ENCODE assay signal across 15 cellular contexts in the genomic region with DNA sequence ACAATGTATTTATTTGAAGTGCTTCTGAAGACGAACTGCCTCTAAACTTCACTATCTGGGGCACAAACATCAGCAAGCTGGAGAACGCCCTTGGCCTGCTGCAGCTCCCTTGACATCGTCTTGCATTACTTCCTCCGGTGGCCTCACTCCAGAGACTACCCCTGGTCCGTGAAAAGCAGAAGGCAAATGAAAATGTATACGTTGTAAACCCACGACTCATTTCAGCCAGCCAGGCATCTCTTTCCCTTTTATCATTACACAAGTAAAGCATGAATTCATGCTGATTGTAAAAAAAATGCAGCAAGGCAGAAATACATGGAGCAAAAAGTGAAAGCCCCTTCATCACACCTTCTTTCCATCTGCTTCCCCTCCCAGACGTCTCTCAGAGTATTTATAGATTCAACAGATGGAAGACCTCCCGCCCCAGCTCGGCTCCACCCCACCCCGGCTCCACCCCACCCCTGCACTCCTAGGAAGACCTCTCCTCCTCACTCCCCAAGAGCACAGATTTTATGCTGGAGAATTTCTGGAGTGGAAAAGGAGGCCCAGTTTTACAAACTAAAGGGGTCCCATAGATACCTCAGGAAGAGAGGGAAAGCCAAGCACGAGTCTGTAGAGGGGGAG. TPM values are rescaled to one million over a fixed set of nuclear protein-coding genes. Genes with fewer than 3 reads are reported as not detected.
A peak's percentile ranks its signal among the peaks of the same experiment; 100 is the strongest.
DNase-seq lines count a peak whose midpoint lies in the region; ATAC-seq, FAIRE-seq and TF ChIP-seq lines count a peak whose summit lies in the region.
"Had no signal": no experiment of that assay in that cellular context is flagged by ENCODE, and none has a peak within 500 bp of the region (broad histone marks: within the 10 kb centered on the region; RNA-seq: fewer than 3 reads in every experiment).

No MANE protein-coding gene starts in this region.

- no peak overlapping the region for H3K4me3 ChIP-seq in astrocyte (ENCODE audit: insufficient read depth, low read depth, low read length)
- H3K4me3 ChIP-seq: esophagus squamous epithelium had no signal

- peak overlapping the region; percentile 19 for H3K4me2 ChIP-seq in astrocyte (ENCODE audit: low read length)

- TF ChIP-seq CTCF in astrocyte (IDR thresholded peaks at IDR 0.05; ENCODE audit: insufficient read depth, low read depth, low read length) = no peak
- no peak for TF ChIP-seq CTCF in nephron progenitor cell (IDR thresholded peaks at IDR 0.05)

- H3K4me3 Mint-ChIP-seq in astrocyte (ENCODE audit: unreplicated experiment) (no peak overlapping the region), nephron progenitor cell (no peak overlapping the region)
- H3K4me3 Mint-ChIP-seq: activated T-cell treated with anti-CD3 and anti-CD28 coated beads, Interleukin-2, amount 50 U/mL, for 72 hours had no signal

- in situ Hi-C loops in ACHN (cut with HindIII; ENCODE audit: low pct_ligation_motif_present, low pct_unique_long_range_greater_than_20kb, low sequenced_read_pairs) = no loop called here

- H3K36me3 Mint-ChIP-seq in astrocyte (ENCODE audit: low read depth, unreplicated experiment) (no peaks in the 10 kb centered on the region), nephron progenitor cell (ENCODE audit: low read depth) (peaks cover 6% of the 10 kb centered on the region)

- H3K9me3 Mint-ChIP-seq in astrocyte (ENCODE audit: unreplicated experiment) = no peaks in the 10 kb centered on the region
- H3K9me3 Mint-ChIP-seq in nephron progenitor cell = peaks cover 18% of the 10 kb centered on the region
- H3K9me3 Mint-ChIP-seq: activated T-cell treated with anti-CD3 and anti-CD28 coated beads, Interleukin-2, amount 50 U/mL, for 72 hours had no signal

- FAIRE-seq in astrocyte (lab: Jason Lieb, UNC) = no peak
- FAIRE-seq: GM18507, islet of Langerhans had no signal

- no peaks in the 10 kb centered on the region for H4K20me1 ChIP-seq in astrocyte (ENCODE audit: insufficient read depth, low read length)

- no peak overlapping the region for H3K9ac ChIP-seq in astrocyte (ENCODE audit: low read length)

- peak; percentile 22 for DNase-seq in ELF-1 (ENCODE audit: low read depth, low spot score)
- no peak for DNase-seq in astrocyte (ENCODE audit: low read depth)
- no peak for DNase-seq in nephron progenitor cell
- DNase-seq in activated CD4-positive, alpha-beta T cell treated with anti-CD3 and anti-CD28 coated beads, Interleukin-2, amount 50 U/mL, for 1 hour = no peak
- DNase-seq in ACHN = no peak
- DNase-seq in NCI-H1436 treated with DMSO at 0.1 percent for 48 hours (lab: John Stamatoyannopoulos, UW) = no peak
- DNase-seq in pons (ENCODE audit: low spot score) = no peak
- DNase-seq: activated T-cell treated with anti-CD3 and anti-CD28 coated beads, Interleukin-2, amount 50 U/mL, for 72 hours; Caco-2; esophagus squamous epithelium; NCI-H1930; posterior cingulate gyrus had no signal

- H3K4me1 ChIP-seq in astrocyte (ENCODE audit: insufficient read depth, low read length) = peaks cover 3% of the 10 kb centered on the region
- H3K4me1 ChIP-seq: Caco-2 had no signal

- H2AFZ ChIP-seq in astrocyte (ENCODE audit: low read depth, low read length) = peak overlapping the region; percentile 88

- H3K4me1 Mint-ChIP-seq in astrocyte (ENCODE audit: low read depth, unreplicated experiment) = peaks cover 5% of the 10 kb centered on the region
- H3K4me1 Mint-ChIP-seq in nephron progenitor cell = peaks cover 38% of the 10 kb centered on the region

- no peaks in the 10 kb centered on the region for H3K27me3 ChIP-seq in astrocyte (ENCODE audit: insufficient read depth, low read length)
- H3K27me3 ChIP-seq: esophagus squamous epithelium had no signal

- H3K27ac Mint-ChIP-seq in astrocyte (ENCODE audit: unreplicated experiment) (no peak overlapping the region), nephron progenitor cell (peak overlapping the region; percentile 97)
- H3K27ac Mint-ChIP-seq: activated T-cell treated with anti-CD3 and anti-CD28 coated beads, Interleukin-2, amount 50 U/mL, for 72 hours had no signal

- H3K27me3 Mint-ChIP-seq in astrocyte (ENCODE audit: low read depth, unreplicated experiment) = no peaks in the 10 kb centered on the region
- no peaks in the 10 kb centered on the region for H3K27me3 Mint-ChIP-seq in nephron progenitor cell (ENCODE audit: low read depth, poor library complexity)

- no peak overlapping the region for H3K27ac ChIP-seq in astrocyte (ENCODE audit: low read depth, low read length)

- no peaks in the 10 kb centered on the region for H3K79me2 ChIP-seq in astrocyte (ENCODE audit: insufficient read depth, low read length)

- peak; percentile 5 for ATAC-seq in HG02642 (IDR thresholded peaks at IDR 0.05; ENCODE audit: poor library complexity, unreplicated experiment)

- no peaks in the 10 kb centered on the region for H3K9me3 ChIP-seq in astrocyte (ENCODE audit: insufficient read depth, low read depth, low read length)
- H3K9me3 ChIP-seq: Caco-2, esophagus squamous epithelium had no signal

- H3K36me3 ChIP-seq in astrocyte (ENCODE audit: insufficient read depth, low read length) = no peaks in the 10 kb centered on the region
- H3K36me3 ChIP-seq: esophagus squamous epithelium had no signal

RNA-seq across cellular contexts. Expression of a gene that starts 41.6 kb away (rescaled TPM):
- 57.5 and 57.7 TPM in 2 replicates for total RNA-seq in astrocyte
